8 cellular contexts compared by ENCODE assay signal in genomic region chr12:67630373-67631088, GRCh38. TPM values are rescaled to one million over a fixed set of nuclear protein-coding genes. Genes with fewer than 3 reads are reported as not detected.
A peak's percentile ranks its signal among the peaks of the same experiment; 100 is the strongest.
DNase-seq lines count a peak whose midpoint lies in the region; ATAC-seq and TF ChIP-seq lines count a peak whose summit lies in the region.

No MANE protein-coding gene starts in this region.

- H3K9me2 ChIP-seq in OCI-LY1 (ENCODE audit: low read depth, low read length): no peaks in the 10 kb centered on the region

- peaks cover 0 to 5% (median 0%) of the 10 kb centered on the region in 3 donors for H3K36me3 Mint-ChIP-seq in immature natural killer cell

- H3K4me3 ChIP-seq in OCI-LY1 (ENCODE audit: low read depth, low read length, poor library complexity, severe bottlenecking): peak overlapping the region; percentile 39

- peak overlapping the region; percentile 78 to 86 (median 79) for H3K4me3 Mint-ChIP-seq in immature natural killer cell

- no peaks in the 10 kb centered on the region for H3K36me3 ChIP-seq in OCI-LY1 (ENCODE audit: insufficient read depth, low read length)

- H3K79me2 ChIP-seq in OCI-LY1 (ENCODE audit: insufficient read depth, low read length): no peaks in the 10 kb centered on the region

- TF ChIP-seq CTCF in OCI-LY1 (IDR thresholded peaks at IDR 0.05; ENCODE audit: low read length): no peak; the same call in 1 of the 2 replicates

- H2AFZ ChIP-seq in OCI-LY1 (ENCODE audit: low read length): peak overlapping the region; percentile 91

- no peaks in the 10 kb centered on the region for H3K27me3 ChIP-seq in OCI-LY1 (ENCODE audit: insufficient read depth, low read length)

- H3F3A ChIP-seq in OCI-LY1 (ENCODE audit: insufficient read depth, low read length): no peaks in the 10 kb centered on the region

- peaks cover 4 to 9% (median 6%) of the 10 kb centered on the region in 3 donors for H3K27me3 Mint-ChIP-seq in immature natural killer cell (ENCODE audit: low read depth in 3 of 3)

- H3K9me3 Mint-ChIP-seq in immature natural killer cell: no peaks in the 10 kb centered on the region

- ATAC-seq in GM18907 (IDR thresholded peaks at IDR 0.05; ENCODE audit: unreplicated experiment): peak; percentile 99
- peak; percentile 97 for ATAC-seq in HG02943 (IDR thresholded peaks at IDR 0.05; ENCODE audit: low read depth, unreplicated experiment)

- peak overlapping the region; percentile 94 for H3K27ac ChIP-seq in OCI-LY1 (ENCODE audit: low read depth, low read length, poor library complexity, severe bottlenecking)

- DNase-seq in activated T-cell treated with anti-CD3 and anti-CD28 coated beads, Interleukin-2, amount 50 U/mL, for 48 hours: peak; percentile 71 to 76
- DNase-seq in immature natural killer cell (peak; percentile 92 to 94 (median 92)), NCI-H1436 (lab: John Stamatoyannopoulos, UW) (no peak), NCI-H1092 treated with DMSO at 0.1 percent for 48 hours (lab: John Stamatoyannopoulos, UW) (no peak)
- peak; percentile 55 to 73 for DNase-seq in stimulated activated CD8-positive, alpha-beta memory T cell treated with anti-CD3 and anti-CD28 coated beads, Interleukin-15, amount 100 ng/mL, for 48 hours (ENCODE audit: low read depth in 2 of 2)

- peaks cover 74 to 95% of the 10 kb centered on the region in 2 donors for H3K4me1 Mint-ChIP-seq in immature natural killer cell

- H3K9me3 ChIP-seq in OCI-LY1 (ENCODE audit: low read length): no peaks in the 10 kb centered on the region

- peaks cover 51% of the 10 kb centered on the region for H3K4me1 ChIP-seq in OCI-LY1 (ENCODE audit: insufficient read depth, low read length, severe bottlenecking)

- H3K27ac Mint-ChIP-seq in immature natural killer cell: peak overlapping the region; percentile 83 to 94 (median 92)

- H3K9ac ChIP-seq in OCI-LY1 (ENCODE audit: low read length): peak overlapping the region; percentile 40

- H3K4me2 ChIP-seq in OCI-LY1 (ENCODE audit: low read length): peak overlapping the region; percentile 70

- no peaks in the 10 kb centered on the region for H4K20me1 ChIP-seq in OCI-LY1 (ENCODE audit: insufficient read depth, low read length)

RNA-seq across cellular contexts. Expression of gene DYRK2, which starts 18.0 kb away (rescaled TPM):
- 10 to 100 TPM; 30.4 to 82.4 (median 45.1) TPM for polyA plus RNA-seq in immature natural killer cell

Comparison
In these comparisons a context has a peak if more than half of its experiments do, and no peak if none do; other contexts are left out.
1. DNase-seq: peak in activated T-cell treated with anti-CD3 and anti-CD28 coated beads, Interleukin-2, amount 50 U/mL, for 48 hours (2 of 2), immature natural killer cell (3 of 3) and stimulated activated CD8-positive, alpha-beta memory T cell treated with anti-CD3 and anti-CD28 coated beads, Interleukin-15, amount 100 ng/mL, for 48 hours (2 of 2); none in NCI-H1436 (single experiment) and NCI-H1092 treated with DMSO at 0.1 percent for 48 hours (single experiment).